ENCODE assay signal across 1 cellular context in the genomic region with DNA sequence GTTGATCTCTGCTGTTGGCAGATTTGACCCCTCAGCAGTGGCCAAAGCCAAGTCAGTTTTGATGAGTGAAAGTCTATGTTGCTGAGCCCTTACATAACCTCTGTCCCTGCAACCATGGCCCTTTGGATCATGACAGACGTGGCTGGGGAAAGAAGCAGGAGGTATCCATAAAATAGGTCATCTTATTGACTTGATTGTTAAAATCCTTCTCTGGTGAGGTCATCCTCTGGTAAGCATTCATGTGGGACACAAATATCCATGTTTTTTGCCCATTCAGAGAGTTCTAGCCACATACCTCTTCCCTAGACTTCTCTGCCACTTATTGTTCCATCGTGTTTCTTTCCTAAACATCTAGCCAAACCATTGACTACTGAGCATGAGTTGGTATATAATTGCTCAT.
TF ChIP-seq lines count a peak whose summit lies in the region.

No MANE protein-coding gene starts in this region.

TF ChIP-seq in H1, 55 proteins besides CTCF, POLR2A, EP300 and RAD21:
- TF ChIP-seq KDM4A (IDR thresholded peaks at IDR 0.05; ENCODE audit: low read depth, low read length, severe bottlenecking) = no peak
- TF ChIP-seq YY1 (IDR thresholded peaks at IDR 0.05; ENCODE audit: low read depth, low read length) = no peak
- no peak for TF ChIP-seq JUND (IDR thresholded peaks at IDR 0.05; ENCODE audit: low read length)
- TF ChIP-seq CBX8 (IDR thresholded peaks at IDR 0.05; ENCODE audit: borderline replicate concordance, low read depth, low read length) = no peak
- no peak for TF ChIP-seq EZH2 (IDR thresholded peaks at IDR 0.05; ENCODE audit: low read depth, low read length, severe bottlenecking)
- no peak for TF ChIP-seq RXRA (IDR thresholded peaks at IDR 0.05; ENCODE audit: insufficient read depth, low read depth, low read length)
- TF ChIP-seq KDM5A (IDR thresholded peaks at IDR 0.05; ENCODE audit: low read length) = no peak
- no peak for TF ChIP-seq ZNF274 (IDR thresholded peaks at IDR 0.05; ENCODE audit: borderline replicate concordance, extremely low read depth, low read length)
- TF ChIP-seq RBBP5 (IDR thresholded peaks at IDR 0.05; ENCODE audit: borderline replicate concordance, low read depth, low read length) = no peak
- no peak for TF ChIP-seq SRF (IDR thresholded peaks at IDR 0.05; ENCODE audit: low read depth, low read length)
- TF ChIP-seq PHF8 (conservative IDR thresholded peaks at IDR 0.05; ENCODE audit: low read depth, low read length) = no peak
- no peak for TF ChIP-seq MAFK (IDR thresholded peaks at IDR 0.05; ENCODE audit: low read depth, low read length)
- no peak for TF ChIP-seq TCF12 (IDR thresholded peaks at IDR 0.05; ENCODE audit: low read depth, low read length)
- no peak for TF ChIP-seq ATF3 (IDR thresholded peaks at IDR 0.05; ENCODE audit: insufficient read depth, low read depth, low read length)
- no peak for TF ChIP-seq HDAC2 (IDR thresholded peaks at IDR 0.05; ENCODE audit: borderline replicate concordance in 1 of 2, low read depth in 2 of 2, low read length in 2 of 2)
